15 cellular contexts compared by ENCODE assay signal in genomic region chr20:539236-539635, GRCh38. TPM values are rescaled to one million over a fixed set of nuclear protein-coding genes. Genes with fewer than 3 reads are reported as not detected.
DNase-seq lines count a peak whose midpoint lies in the region; ATAC-seq and TF ChIP-seq lines count a peak whose summit lies in the region.
"Had no signal": no experiment of that assay in that cellular context is flagged by ENCODE, and none has a peak within 500 bp of the region (broad histone marks: within the 10 kb centered on the region; RNA-seq: fewer than 3 reads in every experiment).

No MANE protein-coding gene starts in this region.

- POLR2A ChIA-PET in CD4-positive, alpha-beta T cell (lab: Charles Lee): no interaction called here

- H3K36me3 Mint-ChIP-seq in CD4-positive, alpha-beta T cell (ENCODE audit: low read depth): peaks cover 42% of the 10 kb centered on the region
- H3K36me3 Mint-ChIP-seq in brain: peaks cover 70% of the 10 kb centered on the region
- H3K36me3 Mint-ChIP-seq in naive B cell: no peaks in the 10 kb centered on the region
- peaks cover 47% of the 10 kb centered on the region for H3K36me3 Mint-ChIP-seq in HFFc6 (ENCODE audit: low read depth)

- intact Hi-C loops in CD4-positive, alpha-beta T cell (cut with DNase I, micrococcal nuclease): no loop called here

- no peak overlapping the region for H3K27ac Mint-ChIP-seq in CD4-positive, alpha-beta T cell
- H3K27ac Mint-ChIP-seq in brain: peak overlapping the region in 2 of 5 experiments; percentile 13 to 14
- peak overlapping the region in 3 of 6 donors; percentile 12 to 77 (median 65) for H3K27ac Mint-ChIP-seq in naive B cell
- no peak overlapping the region; the same call in 1 of the 2 replicates for H3K27ac Mint-ChIP-seq in HFFc6

- H3K9me3 ChIP-seq in CD4-positive, alpha-beta T cell (ENCODE audit: control insufficient read depth, low read length): peaks cover 7% of the 10 kb centered on the region
- H3K9me3 ChIP-seq in Karpas-422 (ENCODE audit: low read length): no peaks in the 10 kb centered on the region

- CTCF ChIA-PET in CD4-positive, alpha-beta T cell (lab: Charles Lee): no interaction called here

- H3K9me3 Mint-ChIP-seq in CD4-positive, alpha-beta T cell: no peaks in the 10 kb centered on the region
- H3K9me3 Mint-ChIP-seq in brain (peaks cover 18 to 39% (median 27%) of the 10 kb centered on the region in 5 experiments), naive B cell (peaks cover 0 to 3% (median 0%) of the 10 kb centered on the region in 7 donors), HFFc6 (peaks cover 29% of the 10 kb centered on the region)

- peaks cover 66% of the 10 kb centered on the region for H3K4me1 ChIP-seq in Karpas-422 (ENCODE audit: low read length)

- H3K4me3 ChIP-seq in Karpas-422 (ENCODE audit: low read length): no peak overlapping the region
- H3K4me3 ChIP-seq: spleen had no signal

- H3K27me3 ChIP-seq in CD4-positive, alpha-beta T cell (ENCODE audit: control insufficient read depth, insufficient read depth, low read length): no peaks in the 10 kb centered on the region
- no peaks in the 10 kb centered on the region for H3K27me3 ChIP-seq in Karpas-422 (ENCODE audit: low read length)
- H3K27me3 ChIP-seq: spleen had no signal

- H3K27ac ChIP-seq in CD4-positive, alpha-beta T cell (ENCODE audit: low read depth, low read length): no peak overlapping the region
- H3K27ac ChIP-seq in Karpas-422 (ENCODE audit: low read length): no peak overlapping the region
- H3K27ac ChIP-seq: spleen had no signal

- peak overlapping the region; percentile 11 for H3K4me3 Mint-ChIP-seq in CD4-positive, alpha-beta T cell
- H3K4me3 Mint-ChIP-seq in brain: peak overlapping the region in 4 of 5 experiments; percentile 15 to 90 (median 50)
- peak overlapping the region in 6 of 8 donors; percentile 3 to 68 (median 54) for H3K4me3 Mint-ChIP-seq in naive B cell
- H3K4me3 Mint-ChIP-seq in HFFc6: no peak overlapping the region
- H3K4me3 Mint-ChIP-seq: CD14-positive monocyte had no signal

- H3K4me2 ChIP-seq in Karpas-422 (ENCODE audit: low read depth, low read length, poor library complexity, severe bottlenecking): peak overlapping the region; percentile 17

- H3K9me2 ChIP-seq in Karpas-422 (replicated peaks; ENCODE audit: insufficient read depth, low read length): no peaks in the 10 kb centered on the region

- no peak overlapping the region for H2AFZ ChIP-seq in Karpas-422 (ENCODE audit: low read length)

- ATAC-seq in CD4-positive, alpha-beta T cell (ENCODE audit: poor library complexity): no peak
- no peak for ATAC-seq in naive B cell (ENCODE audit: low read depth in 2 of 2)
- no peak for ATAC-seq in stimulated activated naive CD8-positive, alpha-beta T cell treated with anti-CD3 and anti-CD28 coated beads, Interleukin-15, Interleukin-2, amounts not matched to agents 100 U/mL and 50 U/mL, for 24 hours

- H3K36me3 ChIP-seq in Karpas-422 (ENCODE audit: insufficient read depth, low read length): peaks cover 20% of the 10 kb centered on the region

- H4K20me1 ChIP-seq in Karpas-422 (ENCODE audit: insufficient read depth, low read depth, low read length): peaks cover 79% of the 10 kb centered on the region

- H3K9ac ChIP-seq in Karpas-422 (ENCODE audit: low read length): no peak overlapping the region

- no peaks in the 10 kb centered on the region for H3K27me3 Mint-ChIP-seq in CD4-positive, alpha-beta T cell
- H3K27me3 Mint-ChIP-seq in brain (peaks cover 5% of the 10 kb centered on the region), naive B cell (no peaks in the 10 kb centered on the region), HFFc6 (ENCODE audit: insufficient read depth) (no peaks in the 10 kb centered on the region)

- DNase-seq in CD4-positive, alpha-beta T cell: no peak
- DNase-seq in Karpas-422 (peak; percentile 51), naive B cell (no peak), HFFc6 (no peak), NCI-H446 treated with DMSO at 0.1 percent for 48 hours (lab: John Stamatoyannopoulos, UW) (no peak)
- no peak for DNase-seq in stimulated activated naive CD8-positive, alpha-beta T cell treated with anti-CD3 and anti-CD28 coated beads, Interleukin-15, Interleukin-2, amounts not matched to agents 100 U/mL and 50 U/mL, for 24 hours
- DNase-seq: activated CD4-positive, alpha-beta T cell treated with anti-CD3 and anti-CD28 coated beads, Interleukin-2, amount 50 U/mL, for 48 hours; activated effector memory CD4-positive, alpha-beta T cell treated with Interleukin-2 at 50 U/mL for 16 hours; NCI-H2081 treated with DMSO at 0.1 percent for 48 hours; NCI-H748 treated with DMSO at 0.1 percent for 48 hours; Right ventricle myocardium superior; spleen; T1000 had no signal

- TF ChIP-seq CTCF in CD4-positive, alpha-beta T cell (IDR thresholded peaks at IDR 0.05): no peak
- TF ChIP-seq CTCF in brain (conservative IDR thresholded peaks at IDR 0.05) (no peak), HFFc6 (IDR thresholded peaks at IDR 0.05) (no peak)

- H3K79me2 ChIP-seq in Karpas-422 (ENCODE audit: low read length): peaks cover 93% of the 10 kb centered on the region

- peaks cover 91% of the 10 kb centered on the region for H3K4me1 Mint-ChIP-seq in CD4-positive, alpha-beta T cell (ENCODE audit: low read depth)
- H3K4me1 Mint-ChIP-seq in brain (peaks cover 95% of the 10 kb centered on the region), naive B cell (peaks cover 63 to 90% (median 90%) of the 10 kb centered on the region in 3 donors), HFFc6 (ENCODE audit: low read depth) (peaks cover 77% of the 10 kb centered on the region)

RNA-seq across cellular contexts. Expression of gene CSNK2A1, which starts 4.4 kb away (rescaled TPM):
- total RNA-seq in CD4-positive, alpha-beta T cell: 10 to 100 TPM; 55.5 to 56.9 TPM
- 91.3 and 148 TPM in 2 replicates for total RNA-seq in Karpas-422 (2014; rRNA removed; shearing (Covaris generic); ENCODE audit: low replicate concordance)
- polyA plus RNA-seq in brain (ENCODE audit: insufficient read depth, low read depth, low replicate concordance) (120 TPM), naive B cell (ENCODE audit: low read depth in 6 of 6) (10 to 100 TPM; 47.4 to 78.4 (median 63.2) TPM)
- 100 to 1,000 TPM; 124 to 150 (median 135) TPM for total RNA-seq in HFFc6 (2021; fragmentation: NEBNext Ultra II Directional; extraction: Animal tissue kit (Norgen Biotek cat#: 25700))
